26 cellular contexts compared by ENCODE assay signal in the genomic region with DNA sequence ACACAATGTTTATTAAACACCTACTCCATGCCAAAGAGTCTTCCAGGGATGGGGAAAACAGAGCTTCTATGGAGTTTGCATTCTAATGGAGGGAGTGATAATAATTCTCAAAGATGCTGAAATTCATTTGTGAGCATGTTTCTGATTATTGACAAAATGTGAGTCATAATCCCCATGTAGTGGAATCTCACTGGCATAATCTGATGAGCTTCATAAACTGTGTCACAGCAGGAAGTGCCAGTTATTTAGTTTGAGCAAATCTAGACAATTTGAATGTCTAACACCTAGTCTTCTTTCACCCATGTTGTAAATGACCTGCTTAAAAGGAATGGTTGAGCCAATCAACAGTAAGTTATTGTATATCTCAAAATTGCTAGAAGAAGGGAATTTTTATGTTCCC.
"Had no signal": no experiment of that assay in that cellular context is flagged by ENCODE, and none has a peak within 500 bp of the region (broad histone marks: within the 10 kb centered on the region; RNA-seq: fewer than 3 reads in every experiment).

No MANE protein-coding gene starts in this region.

- H3K9me3 ChIP-seq: ascending aorta, heart right ventricle, left lung, mucosa of descending colon, right atrium auricular region, upper lobe of left lung had no signal

- H3K27me3 ChIP-seq: ascending aorta, dorsolateral prefrontal cortex, heart right ventricle, left lung, right atrium auricular region, upper lobe of left lung had no signal

- ATAC-seq: heart right ventricle; left lung; mucosa of descending colon; natural killer cell treated with Interleukin-12 subunit alpha and Interleukin-12 subunit beta and Interleukin-15 and Interleukin-18, amount 100 ng/mL, for 72 hours; stimulated activated memory B cell treated with anti-CD40 and anti-IgM and Interleukin-4, amounts not matched to agents 10 μg/mL and 1 μg/mL and 100 μg/mL, for 72 hours; stimulated activated naive CD8-positive, alpha-beta T cell treated with anti-CD3 and anti-CD28 coated beads, Interleukin-15, amount 100 ng/mL, for 72 hours had no signal

- H3K4me1 ChIP-seq: ascending aorta, heart right ventricle, left lung, right atrium auricular region, upper lobe of left lung had no signal

- H3K36me3 ChIP-seq: ascending aorta, heart right ventricle, left lung, right atrium auricular region, upper lobe of left lung had no signal

- H3K4me3 ChIP-seq: ascending aorta, coronary artery, dorsolateral prefrontal cortex, heart right ventricle, left lung, lung, mucosa of descending colon, right atrium auricular region, smooth muscle cell, upper lobe of left lung had no signal

- DNase-seq: activated CD4-positive, alpha-beta T cell treated with anti-CD3 and anti-CD28 coated beads for 4 hours; activated CD4-positive, alpha-beta T cell treated with anti-CD3 and anti-CD28 coated beads, Interleukin-2, amount 50 U/mL, for 4 hours; activated CD8-positive, alpha-beta memory T cell treated with anti-CD3 and anti-CD28 coated beads for 24 hours; activated gamma-delta T cell; activated naive CD4-positive, alpha-beta T cell treated with anti-CD3 and anti-CD28 coated beads, Interleukin-2, amount 10 ng/mL, durations not matched to agents 7 days and 5 days; activated naive CD8-positive, alpha-beta T cell treated with anti-CD3 and anti-CD28 coated beads, Interleukin-2, amount 10 ng/mL, durations not matched to agents 7 days and 5 days; activated T-cell treated with anti-CD3 and anti-CD28 coated beads, Interleukin-2, amount 50 U/mL, for 1 hour; dorsolateral prefrontal cortex; effector memory CD4-positive, alpha-beta T cell; heart right ventricle; kidney glomerular epithelial cell; left lung; mucosa of descending colon; stimulated activated CD4-positive, alpha-beta T cell treated with anti-CD3 and anti-CD28 coated beads, Interleukin-1b, Interleukin-23, amount 100 ng/mL, for 48 hours; stimulated activated CD4-positive, alpha-beta T cell treated with anti-CD3 and anti-CD28 coated beads, Interleukin-4, amount 100 ng/mL, for 4 hours; stimulated activated CD8-positive, alpha-beta memory T cell treated with anti-CD3 and anti-CD28 coated beads, Interleukin-4, amount 100 ng/mL, for 48 hours; stimulated activated naive CD8-positive, alpha-beta T cell treated with anti-CD3 and anti-CD28 coated beads, Interleukin-15, amount 100 ng/mL, for 72 hours; substantia nigra; upper lobe of left lung had no signal
